In the genomic region with DNA sequence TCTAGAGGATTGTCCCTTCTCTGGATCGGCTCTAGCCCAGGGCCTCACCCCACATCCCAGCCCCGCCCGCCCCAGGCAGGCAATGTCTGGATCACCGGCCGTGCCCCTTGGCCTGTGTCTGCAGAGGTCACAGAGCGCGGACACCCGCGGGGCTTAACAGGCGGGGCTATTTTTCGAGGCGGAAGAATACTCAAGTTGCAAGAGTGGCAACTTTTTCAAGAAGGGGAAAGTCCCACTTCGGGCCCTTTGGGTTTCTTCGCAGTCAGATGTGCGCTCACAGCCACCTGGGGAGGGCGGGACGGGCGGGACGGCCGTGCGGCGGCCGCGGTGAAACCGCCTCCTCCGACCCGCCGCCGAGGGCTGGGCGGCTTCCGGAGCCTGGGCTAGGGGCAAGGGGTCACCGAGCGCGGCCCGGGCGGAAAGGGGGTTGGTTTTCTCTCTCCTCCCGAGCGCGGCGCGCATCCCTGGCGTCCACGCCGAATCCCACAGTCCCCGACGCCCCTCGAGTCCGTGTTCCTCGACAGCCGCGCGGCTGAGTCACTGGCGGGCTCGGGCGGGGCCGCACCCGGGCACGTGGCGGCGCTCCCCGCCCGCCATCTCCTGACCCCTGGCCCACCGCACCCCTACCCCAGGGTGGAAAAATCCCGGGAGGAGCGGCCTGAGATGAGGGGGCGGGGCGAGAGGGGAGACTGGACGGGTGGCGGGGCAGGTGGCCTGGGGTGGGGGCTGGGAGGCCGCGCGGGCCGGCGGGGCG, we compare ENCODE assay signal across 8 cellular contexts. TPM values are rescaled to one million over a fixed set of nuclear protein-coding genes. Genes with fewer than 3 reads are reported as not detected.
DNase-seq lines count a peak whose midpoint lies in the region; ATAC-seq and TF ChIP-seq lines count a peak whose summit lies in the region.

No MANE protein-coding gene starts in this region.

- H3K9me2 ChIP-seq in MM.1S (replicated peaks; ENCODE audit: insufficient read depth, low read length): no peaks in the 10 kb centered on the region

- peak overlapping the region; percentile 82 for H2AFZ ChIP-seq in DND-41 (ENCODE audit: low read depth, low read length)
- peak overlapping the region; percentile 80 for H2AFZ ChIP-seq in MM.1S (ENCODE audit: low read length)

- no peaks in the 10 kb centered on the region for H3K9me3 Mint-ChIP-seq in activated B cell treated with CpG ODN at 0.5 μM for 24 hours

- H3K4me1 ChIP-seq in DND-41 (ENCODE audit: insufficient read depth, low read length): peaks cover 49% of the 10 kb centered on the region
- peaks cover 34% of the 10 kb centered on the region for H3K4me1 ChIP-seq in MM.1S (ENCODE audit: low read length)

- ATAC-seq in DND-41 (ENCODE audit: insufficient read depth, low read depth): peak; percentile 33
- ATAC-seq in GM21717 (IDR thresholded peaks at IDR 0.05; ENCODE audit: unreplicated experiment): peak; percentile 25
- ATAC-seq in activated B cell treated with CpG ODN at 0.5 μM for 24 hours (ENCODE audit: low read depth): peak; percentile 36

- H3K9ac ChIP-seq in DND-41 (ENCODE audit: low read depth, low read length) (peak overlapping the region; percentile 98), MM.1S (ENCODE audit: low read length) (peak overlapping the region; percentile 99)

- peaks cover 52% of the 10 kb centered on the region for H3F3A ChIP-seq in MM.1S (ENCODE audit: insufficient read depth, low read length)

- peaks cover 2% of the 10 kb centered on the region for H3K27me3 Mint-ChIP-seq in activated B cell treated with CpG ODN at 0.5 μM for 24 hours

- H3K4me2 ChIP-seq in DND-41 (ENCODE audit: insufficient read depth, low read length) (peak overlapping the region; percentile 93), MM.1S (ENCODE audit: low read depth, low read length) (peak overlapping the region; percentile 94)

- H3K36me3 Mint-ChIP-seq in activated B cell treated with CpG ODN at 0.5 μM for 24 hours (ENCODE audit: low read depth): peaks cover 32% of the 10 kb centered on the region

- H3K79me2 ChIP-seq in DND-41 (ENCODE audit: insufficient read depth, low read length) (peaks cover 49% of the 10 kb centered on the region), MM.1S (ENCODE audit: low read length) (peaks cover 44% of the 10 kb centered on the region)

- peaks cover 37% of the 10 kb centered on the region for H3K36me3 ChIP-seq in DND-41 (ENCODE audit: insufficient read depth, low read length)
- no peaks in the 10 kb centered on the region for H3K36me3 ChIP-seq in MM.1S (replicated peaks; ENCODE audit: insufficient read depth, low read length)

- peak overlapping the region; percentile 71 to 91 for H3K4me3 ChIP-seq in DND-41 (ENCODE audit: low read depth in 1 of 2, low read length in 2 of 2)
- H3K4me3 ChIP-seq in MM.1S (ENCODE audit: low read length): peak overlapping the region; percentile 99

- H3K9me3 ChIP-seq in DND-41 (ENCODE audit: insufficient read depth, low read length, severe bottlenecking): no peaks in the 10 kb centered on the region
- H3K9me3 ChIP-seq in MM.1S (replicated peaks; ENCODE audit: insufficient read depth, low read length): no peaks in the 10 kb centered on the region

- H3K4me3 Mint-ChIP-seq in activated B cell treated with CpG ODN at 0.5 μM for 24 hours: peak overlapping the region; percentile 100

- H3K27ac ChIP-seq in DND-41 (ENCODE audit: low read length) (peak overlapping the region; percentile 99), MM.1S (ENCODE audit: low read length) (peak overlapping the region; percentile 100), caudate nucleus (ENCODE audit: low read depth, low read length) (peak overlapping the region; percentile 98)

- TF ChIP-seq CTCF in DND-41 (IDR thresholded peaks at IDR 0.05; ENCODE audit: borderline replicate concordance, extremely low read depth, low read length, poor library complexity, severe bottlenecking) (no peak), MM.1S (IDR thresholded peaks at IDR 0.05; ENCODE audit: low read length) (no peak), activated B cell treated with CpG ODN at 0.5 μM for 24 hours (IDR thresholded peaks at IDR 0.05) (no peak)

- peaks cover 38% of the 10 kb centered on the region for H3K4me1 Mint-ChIP-seq in activated B cell treated with CpG ODN at 0.5 μM for 24 hours

- H4K20me1 ChIP-seq in DND-41 (ENCODE audit: insufficient read depth, low read length) (peaks cover 31% of the 10 kb centered on the region), MM.1S (ENCODE audit: insufficient read depth, low read length) (peaks cover 24% of the 10 kb centered on the region)

- DNase-seq in DND-41: peak; percentile 79
- DNase-seq in MM.1S: peak; percentile 97
- DNase-seq in activated B cell treated with CpG ODN at 0.5 μM for 24 hours: peak; percentile 80
- peak in 20 of 61 donors; percentile 4 to 69 (median 52) for DNase-seq in caudate nucleus (lab: John Stamatoyannopoulos, UW)
- peak; percentile 95 for DNase-seq in islet precursor cell
- DNase-seq in stimulated activated CD4-positive, alpha-beta T cell treated with anti-CD3 and anti-CD28 coated beads, Interleukin-15, amount 100 ng/mL, for 48 hours (ENCODE audit: low read depth in 2 of 2): peak; percentile 68 to 69
- DNase-seq in COR-L47 (lab: John Stamatoyannopoulos, UW): no peak

- CTCF ChIA-PET in activated B cell treated with CpG ODN at 0.5 μM for 24 hours (lab: Charles Lee): interaction anchor here (1.4 to 1.5 kb wide), 2 partner anchors 10 to 18 kb away, joined by 3 to 4 read pairs; partner anchors contain the start of genes RNF167, SLC25A11 and SPAG7

- no peaks in the 10 kb centered on the region for H3K27me3 ChIP-seq in DND-41 (ENCODE audit: insufficient read depth, low read length, poor library complexity)
- H3K27me3 ChIP-seq in MM.1S (replicated peaks; ENCODE audit: insufficient read depth, low read length): no peaks in the 10 kb centered on the region

- intact Hi-C loops in activated B cell treated with CpG ODN at 0.5 μM for 24 hours (cut with micrococcal nuclease): loop anchor here (1.0 to 10.0 kb wide), 13 partner anchors 9 to 1037 kb away; partner anchors contain the start of genes ARRB2, ATP2A3, CAMTA2 and INCA1

- POLR2A ChIA-PET in activated B cell treated with CpG ODN at 0.5 μM for 24 hours (lab: Charles Lee): interaction anchor here (1.0 to 12.1 kb wide), 15 partner anchors 8 to 129 kb away, joined by 3 to 391 read pairs (median 9); partner anchors contain the start of genes CAMTA2, GP1BA, INCA1 and KIF1C

- peak overlapping the region; percentile 100 for H3K27ac Mint-ChIP-seq in activated B cell treated with CpG ODN at 0.5 μM for 24 hours

RNA-seq across cellular contexts. Expression of gene PFN1, which starts 1.2 kb away (rescaled TPM):
- 1,071 and 1,072 TPM in 2 replicates for total RNA-seq in activated B cell treated with CpG ODN at 0.5 μM for 24 hours

RNA-seq across cellular contexts. Expression of gene ENO3, which starts 1.4 kb away (rescaled TPM):
- 26.3 and 29.5 TPM in 2 replicates for total RNA-seq in activated B cell treated with CpG ODN at 0.5 μM for 24 hours

RNA-seq across cellular contexts. Expression of gene RNF167, which starts 9.4 kb away (rescaled TPM):
- 93.3 and 108 TPM in 2 replicates for total RNA-seq in activated B cell treated with CpG ODN at 0.5 μM for 24 hours

RNA-seq across cellular contexts. Expression of gene SLC25A11, which starts 9.7 kb away (rescaled TPM):
- 35.3 and 35.8 TPM in 2 replicates for total RNA-seq in activated B cell treated with CpG ODN at 0.5 μM for 24 hours

RNA-seq across cellular contexts. Expression of gene GP1BA, which starts 17.4 kb away (rescaled TPM):
- not detected in 2 replicates for total RNA-seq in activated B cell treated with CpG ODN at 0.5 μM for 24 hours
